ENCODE assay signal across 26 cellular contexts in the genomic region with DNA sequence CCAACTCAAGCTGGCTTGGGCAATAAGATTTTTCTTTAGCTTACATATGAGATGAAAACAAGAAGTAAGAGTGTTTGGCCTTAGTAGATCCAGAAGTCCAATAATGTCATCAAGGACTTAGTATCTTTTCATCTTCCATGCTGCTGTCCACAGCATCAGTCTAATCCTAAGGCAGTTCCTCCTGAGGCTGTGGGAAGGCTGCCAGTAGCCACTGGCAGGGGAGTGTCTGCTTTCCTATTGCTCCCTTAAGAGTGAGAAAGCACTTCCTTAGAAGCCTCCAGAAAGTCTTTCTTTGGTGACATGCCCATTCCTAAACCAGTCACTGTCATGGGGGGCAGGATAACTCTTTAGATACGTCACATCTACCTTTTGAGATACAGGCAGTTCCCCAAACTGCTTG.
"Had no signal": no experiment of that assay in that cellular context is flagged by ENCODE, and none has a peak within 500 bp of the region (broad histone marks: within the 10 kb centered on the region; RNA-seq: fewer than 3 reads in every experiment).

No MANE protein-coding gene starts in this region.

- H3K36me3 ChIP-seq: adrenal gland, breast epithelium, sigmoid colon, stomach, tibial artery had no signal

- H3K9me3 ChIP-seq: adrenal gland, breast epithelium, psoas muscle, sigmoid colon, stomach, tibial artery had no signal

- H3K36me3 Mint-ChIP-seq: activated naive CD8-positive, alpha-beta T cell; naive thymus-derived CD4-positive, alpha-beta T cell; stimulated activated naive B cell treated with anti-CD40 and anti-IgM and Interleukin-4, amounts not matched to agents 10 μg/mL and 1 μg/mL and 100 μg/mL, for 72 hours had no signal

- H3K4me3 ChIP-seq: adrenal gland, breast epithelium, psoas muscle, sigmoid colon, smooth muscle cell, stomach, tibial artery had no signal

- H3K27ac ChIP-seq: adrenal gland, breast epithelium, parathyroid adenoma, psoas muscle, sigmoid colon, stomach, tibial artery, VCaP had no signal

- H3K27ac Mint-ChIP-seq: activated naive CD8-positive, alpha-beta T cell; activated T-cell treated with anti-CD3 and anti-CD28 coated beads, Interleukin-2, amount 50 U/mL, for 72 hours; mesothelial cell of epicardium; naive thymus-derived CD4-positive, alpha-beta T cell; stimulated activated naive B cell treated with anti-CD40 and anti-IgM and Interleukin-4, amounts not matched to agents 10 μg/mL and 1 μg/mL and 100 μg/mL, for 72 hours; T-helper 1 cell treated with Interleukin-12 subunit alpha and Interleukin-12 subunit beta and Interleukin-4 antibody, amounts not matched to agents 30 μg/mL and 1 μg/mL, for 36 hours had no signal

- ATAC-seq: activated T-cell treated with anti-CD3 and anti-CD28 coated beads, Interleukin-2, amount 50 U/mL, for 72 hours; left cardiac atrium; naive thymus-derived CD4-positive, alpha-beta T cell; psoas muscle; stimulated activated naive B cell treated with anti-CD40 and anti-IgM and Interleukin-4, amounts not matched to agents 10 μg/mL and 1 μg/mL and 100 μg/mL, for 72 hours had no signal

- H3K27me3 ChIP-seq: adrenal gland, breast epithelium, sigmoid colon, stomach, tibial artery had no signal

- H3K4me3 Mint-ChIP-seq: activated naive CD8-positive, alpha-beta T cell; activated T-cell treated with anti-CD3 and anti-CD28 coated beads, Interleukin-2, amount 50 U/mL, for 72 hours; mesothelial cell of epicardium; naive thymus-derived CD4-positive, alpha-beta T cell; stimulated activated naive B cell treated with anti-CD40 and anti-IgM and Interleukin-4, amounts not matched to agents 10 μg/mL and 1 μg/mL and 100 μg/mL, for 72 hours; T-helper 1 cell treated with Interleukin-12 subunit alpha and Interleukin-12 subunit beta and Interleukin-4 antibody, amounts not matched to agents 30 μg/mL and 1 μg/mL, for 36 hours had no signal

- H3K4me1 Mint-ChIP-seq: naive thymus-derived CD4-positive, alpha-beta T cell; stimulated activated naive B cell treated with anti-CD40 and anti-IgM and Interleukin-4, amounts not matched to agents 10 μg/mL and 1 μg/mL and 100 μg/mL, for 72 hours had no signal

- H3K4me1 ChIP-seq: adrenal gland, breast epithelium, parathyroid adenoma, psoas muscle, sigmoid colon, stomach, tibial artery had no signal

- H3K27me3 Mint-ChIP-seq: activated naive CD8-positive, alpha-beta T cell had no signal

- DNase-seq: activated CD4-positive, alpha-beta T cell treated with anti-CD3 and anti-CD28 coated beads for 4 hours; activated CD4-positive, alpha-beta T cell treated with anti-CD3 and anti-CD28 coated beads, Interleukin-2, amount 50 U/mL, for 4 hours; activated effector memory CD4-positive, alpha-beta T cell treated with Interleukin-2 at 50 U/mL for 16 hours; activated naive CD4-positive, alpha-beta T cell treated with Interleukin-2 at 50 U/mL for 16 hours; activated T-cell treated with anti-CD3 and anti-CD28 coated beads for 4 hours; activated T-cell treated with anti-CD3 and anti-CD28 coated beads, Interleukin-2, amount 50 U/mL, for 72 hours; adrenal gland; central memory CD4-positive, alpha-beta T cell; left cardiac atrium; naive thymus-derived CD4-positive, alpha-beta T cell; nucleus accumbens; psoas muscle; sigmoid colon; stimulated activated CD4-positive, alpha-beta T cell treated with anti-CD3 and anti-CD28 coated beads, Interleukin-1b, Interleukin-23, amount 100 ng/mL, for 48 hours; stimulated activated naive B cell treated with anti-CD40 and anti-IgM and Interleukin-4, amounts not matched to agents 10 μg/mL and 1 μg/mL and 100 μg/mL, for 72 hours; stomach; SW 1271; T-helper 9 cell; tibial artery had no signal
